In the genomic region with DNA sequence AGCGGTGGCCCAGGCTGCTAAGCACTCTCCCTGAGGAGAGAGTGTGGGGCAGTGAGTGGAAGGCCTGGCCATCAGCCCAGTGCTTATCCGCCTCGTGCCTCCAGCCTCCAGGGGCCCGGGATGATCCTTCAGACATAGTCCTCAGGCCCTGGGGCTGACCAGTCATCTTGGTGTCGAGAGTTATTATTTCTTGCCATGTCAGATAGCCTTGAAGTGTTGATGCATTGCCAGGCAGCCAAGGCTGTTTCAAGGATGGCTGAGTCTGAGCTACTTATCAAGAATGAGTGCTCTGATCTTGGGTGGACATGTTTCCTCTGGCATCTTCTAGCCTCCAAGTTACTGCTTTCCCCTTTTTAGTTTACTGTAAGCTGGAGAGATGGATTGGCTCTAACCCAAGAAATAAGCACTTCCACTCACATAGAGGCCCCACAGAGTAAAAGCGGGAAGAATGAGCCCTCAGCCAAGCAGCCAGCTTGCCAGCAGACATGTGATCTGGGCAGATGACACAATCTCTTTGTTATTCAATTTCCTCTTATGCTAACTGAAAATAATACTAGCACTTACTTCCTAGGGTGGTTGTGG, we compare ENCODE assay signal across 8 cellular contexts.
A peak's percentile ranks its signal among the peaks of the same experiment; 100 is the strongest.
DNase-seq lines count a peak whose midpoint lies in the region; ATAC-seq lines count a peak whose summit lies in the region.

No MANE protein-coding gene starts in this region.

- H3K36me3 Mint-ChIP-seq in T-helper 17 cell (ENCODE audit: low read depth), result peaks cover 5% of the 10 kb centered on the region

- no peak overlapping the region for H3K4me3 Mint-ChIP-seq in T-helper 17 cell

- peaks cover 13% of the 10 kb centered on the region for H3K4me1 Mint-ChIP-seq in T-helper 17 cell

- ATAC-seq in T-helper 17 cell (no peak), HG02938 (IDR thresholded peaks at IDR 0.05; ENCODE audit: unreplicated experiment) (no peak)

- H3K27me3 Mint-ChIP-seq in T-helper 17 cell, result peaks cover 26% of the 10 kb centered on the region

- H3K9me3 ChIP-seq in T-helper 17 cell (ENCODE audit: control insufficient read depth, low read length, poor library complexity, severe bottlenecking), result no peaks in the 10 kb centered on the region

- H3K27ac Mint-ChIP-seq in T-helper 17 cell, result peak overlapping the region; percentile 39

- DNase-seq in stimulated activated CD4-positive, alpha-beta T cell treated with anti-CD3 and anti-CD28 coated beads, Interleukin-1b, Interleukin-23, amount 100 ng/mL, for 48 hours, result peak; percentile 44
- no peak for DNase-seq in stimulated activated CD4-positive, alpha-beta T cell treated with anti-CD3 and anti-CD28 coated beads, Interleukin-4, amount 100 ng/mL, for 4 hours
- no peak for DNase-seq in T-helper 17 cell
- peak; percentile 81 for DNase-seq in globus pallidus (ENCODE audit: low spot score)
- DNase-seq in renal cortical epithelial cell (ENCODE audit: low read depth), result peak; percentile 90
- DNase-seq in HuH-7 (ENCODE audit: low spot score), result no peak
- DNase-seq in activated CD4-positive, alpha-beta T cell treated with anti-CD3 and anti-CD28 coated beads for 48 hours, result no peak

Comparison
In these comparisons a context has a peak if more than half of its experiments do, and no peak if none do; other contexts are left out.
1. DNase-seq: peak in stimulated activated CD4-positive, alpha-beta T cell treated with anti-CD3 and anti-CD28 coated beads, Interleukin-1b, Interleukin-23, amount 100 ng/mL, for 48 hours (single experiment), globus pallidus (single experiment) and renal cortical epithelial cell (single experiment); none in stimulated activated CD4-positive, alpha-beta T cell treated with anti-CD3 and anti-CD28 coated beads, Interleukin-4, amount 100 ng/mL, for 4 hours (0 of 2), T-helper 17 cell (0 of 3), HuH-7 (single experiment) and activated CD4-positive, alpha-beta T cell treated with anti-CD3 and anti-CD28 coated beads for 48 hours (single experiment).